In the genomic region with DNA sequence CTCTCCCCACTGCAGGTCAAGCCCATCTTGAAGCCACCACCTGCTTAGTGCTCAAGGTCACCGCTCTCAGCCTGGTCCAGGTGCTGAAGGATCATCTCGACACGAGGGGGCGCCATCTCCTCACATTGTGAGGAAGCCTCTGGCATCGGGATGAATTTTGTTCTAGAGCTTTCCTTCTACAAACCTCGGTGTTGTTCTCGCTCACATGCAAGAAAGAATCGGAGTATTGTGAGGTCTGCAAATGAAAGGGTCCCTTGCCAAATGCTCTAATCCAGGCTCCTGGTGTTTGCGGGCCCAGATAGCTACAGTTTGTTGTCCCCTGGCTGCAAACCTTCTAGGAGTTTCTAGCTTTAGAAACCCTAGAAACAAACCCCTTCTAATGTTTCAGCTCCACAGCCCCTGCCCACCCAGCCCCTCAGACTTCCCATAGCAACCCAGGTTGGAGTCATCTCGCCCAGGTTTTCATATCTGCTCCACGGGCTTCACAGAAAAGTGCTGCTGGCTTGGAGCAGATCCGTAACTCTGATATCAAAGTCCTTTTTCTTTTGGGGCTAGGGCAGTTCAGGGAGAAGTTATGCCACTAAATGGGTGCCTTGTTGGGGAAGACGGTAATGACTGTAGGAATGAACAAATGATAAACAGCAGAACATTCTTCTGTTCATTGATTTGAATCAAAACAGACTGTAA, we compare ENCODE assay signal across 8 cellular contexts.
DNase-seq lines count a peak whose midpoint lies in the region; ATAC-seq, FAIRE-seq and TF ChIP-seq lines count a peak whose summit lies in the region.

No MANE protein-coding gene starts in this region.

- ATAC-seq in GM21390 (IDR thresholded peaks at IDR 0.05; ENCODE audit: unreplicated experiment) = peak; percentile 86

- H3K4me1 ChIP-seq in neutrophil (ENCODE audit: control insufficient read depth in 1 of 2, insufficient read depth in 1 of 2, low read depth in 1 of 2, low read length in 1 of 2) = peaks cover 0 to 3% of the 10 kb centered on the region in 2 experiments

- no peak overlapping the region for H3K27ac ChIP-seq in neutrophil

- DNase-seq in CMK (ENCODE audit: low read depth) = peak; percentile 86
- peak; percentile 56 for DNase-seq in RCC 7860 (ENCODE audit: low spot score)
- peak; percentile 80 for DNase-seq in activated T-helper 1 cell treated with Interleukin-2 at 50 U/mL for 16 hours (ENCODE audit: low read depth)
- DNase-seq in fibroblast of the conjunctiva (ENCODE audit: low read depth) = peak; percentile 70
- DNase-seq in superior temporal gyrus (ENCODE audit: extremely low spot score) = peak; percentile 99

- no peaks in the 10 kb centered on the region for H3K9me3 ChIP-seq in neutrophil

- peaks cover 14% of the 10 kb centered on the region for H3K27me3 ChIP-seq in neutrophil

- H3K36me3 ChIP-seq in neutrophil = no peaks in the 10 kb centered on the region

- no peak overlapping the region for H3K4me3 ChIP-seq in neutrophil (ENCODE audit: low read depth in 1 of 2, low read length in 1 of 2)

- FAIRE-seq in RCC 7860 (lab: Jason Lieb, UNC) = no peak

- TF ChIP-seq CTCF in LNCAP (IDR thresholded peaks at IDR 0.05) (peak; percentile 75), neutrophil (IDR thresholded peaks at IDR 0.05) (peak; percentile 85)
